Comparison of ENCODE assay signal across 7 cellular contexts in the genomic region with DNA sequence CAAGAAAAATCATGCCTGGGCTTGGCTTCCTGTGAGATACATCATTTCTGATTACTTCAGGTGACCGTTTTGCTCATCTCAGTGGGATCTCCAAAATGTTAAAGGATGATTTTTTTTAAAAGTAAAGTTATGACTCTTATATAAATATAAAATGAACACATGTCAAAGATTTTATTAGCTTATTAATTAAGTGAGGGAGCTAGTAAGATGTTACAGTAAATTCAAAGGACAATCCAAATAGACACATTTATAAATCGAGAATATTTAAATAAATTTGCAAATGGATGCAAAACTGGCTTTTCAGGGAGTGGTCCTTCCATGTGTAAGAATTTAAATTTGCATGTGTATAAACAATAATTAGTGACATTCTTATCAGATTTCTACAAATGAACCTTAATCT.
"Had no signal": no experiment of that assay in that cellular context is flagged by ENCODE, and none has a peak within 500 bp of the region (broad histone marks: within the 10 kb centered on the region; RNA-seq: fewer than 3 reads in every experiment).

No MANE protein-coding gene starts in this region.

- FAIRE-seq: GM12891, GM12892, GM18507, GM19239 had no signal

- DNase-seq: GDM1, GF-D8 had no signal

- H3K4me3 ChIP-seq: GM12878 had no signal

- ATAC-seq: GM12878 had no signal
